3 cellular contexts compared by ENCODE assay signal in the genomic region with DNA sequence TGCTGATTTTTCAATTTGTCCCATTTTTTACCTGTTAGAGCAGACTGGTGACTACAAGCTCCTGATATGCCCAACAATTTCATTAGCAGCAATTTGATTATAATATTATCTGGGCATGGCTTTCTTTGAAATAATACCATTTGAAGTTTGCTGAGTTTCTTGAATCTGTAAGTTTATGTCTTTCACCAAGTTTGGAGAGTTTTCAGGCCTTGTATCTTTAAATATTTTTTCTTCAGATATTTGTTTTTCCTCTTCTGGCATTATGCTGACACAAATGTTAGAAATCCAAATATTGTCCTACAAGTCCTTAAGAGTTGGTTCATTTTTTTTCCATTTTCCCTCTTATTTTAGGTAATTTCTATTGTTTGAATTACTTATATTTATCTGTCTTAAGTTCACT.
"Had no signal": no experiment of that assay in that cellular context is flagged by ENCODE, and none has a peak within 500 bp of the region (broad histone marks: within the 10 kb centered on the region; RNA-seq: fewer than 3 reads in every experiment).

No MANE protein-coding gene starts in this region.

- H3K4me3 ChIP-seq: GM12878 had no signal

- DNase-seq: GDM1, GF-D8 had no signal
